ENCODE assay signal across 18 cellular contexts in the genomic region with DNA sequence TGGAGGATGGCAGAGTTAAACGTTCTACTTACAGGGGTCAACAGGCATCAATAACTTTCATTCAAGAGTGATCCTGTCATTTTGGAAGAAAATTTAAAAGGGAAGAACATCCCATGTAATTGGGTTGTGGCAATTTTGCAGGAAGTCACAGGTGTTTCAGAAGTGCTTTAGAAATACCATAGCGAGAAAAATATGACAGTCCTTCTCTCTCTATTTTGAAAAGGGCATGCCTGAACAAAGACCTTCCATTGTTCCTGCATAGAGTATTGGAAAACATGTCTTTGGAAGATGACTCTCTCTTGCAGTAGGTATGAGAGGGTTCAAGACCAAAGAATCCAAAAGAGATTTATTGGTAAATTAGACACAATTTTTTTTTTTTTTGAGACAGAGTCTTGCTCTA.
DNase-seq lines count a peak whose midpoint lies in the region; ATAC-seq and TF ChIP-seq lines count a peak whose summit lies in the region.
"Had no signal": no experiment of that assay in that cellular context is flagged by ENCODE, and none has a peak within 500 bp of the region (broad histone marks: within the 10 kb centered on the region; RNA-seq: fewer than 3 reads in every experiment).

No MANE protein-coding gene starts in this region.

- TF ChIP-seq CTCF in epithelial cell of esophagus (IDR thresholded peaks at IDR 0.05; ENCODE audit: insufficient read depth, low read depth, low read length, missing control alignments) = no peak

- no peak overlapping the region for H3K4me3 ChIP-seq in epithelial cell of esophagus (ENCODE audit: low read length)
- H3K4me3 ChIP-seq in SJCRH30 = no peak overlapping the region
- H3K4me3 ChIP-seq: BLaER1 treated with 17β-estradiol and CSF1 and Interleukin-3, amounts not matched to agents 10 nM and 100 nM; K562; PC-9 had no signal

- peaks cover 47% of the 10 kb centered on the region for H3K4me1 Mint-ChIP-seq in activated naive CD4-positive, alpha-beta T cell treated with anti-CD3 and anti-CD28 coated beads, Interleukin-2, amount 50 U/mL, for 24 hours
- H3K4me1 Mint-ChIP-seq in naive thymus-derived CD8-positive, alpha-beta T cell = peaks cover 17 to 41% (median 31%) of the 10 kb centered on the region in 4 donors

- no peaks in the 10 kb centered on the region for H3K9me3 Mint-ChIP-seq in activated naive CD4-positive, alpha-beta T cell treated with anti-CD3 and anti-CD28 coated beads, Interleukin-2, amount 50 U/mL, for 24 hours
- H3K9me3 Mint-ChIP-seq in naive thymus-derived CD8-positive, alpha-beta T cell = no peaks in the 10 kb centered on the region
- H3K9me3 Mint-ChIP-seq: CD8-positive, alpha-beta T cell had no signal

- no peak for DNase-seq in activated naive CD4-positive, alpha-beta T cell treated with anti-CD3 and anti-CD28 coated beads, Interleukin-2, amount 50 U/mL, for 16 hours
- DNase-seq in NCI-H2227 (lab: John Stamatoyannopoulos, UW; ENCODE audit: unreplicated experiment) = peak; percentile 41
- peak; percentile 45 for DNase-seq in epithelial cell of esophagus (ENCODE audit: low read depth)
- no peak for DNase-seq in naive thymus-derived CD8-positive, alpha-beta T cell
- DNase-seq in SJCRH30 = no peak
- DNase-seq: CD8-positive, alpha-beta T cell; NCI-H1436 treated with DMSO at 0.1 percent for 48 hours; NCI-H2029; NCI-H2171 treated with DMSO at 0.1 percent for 48 hours; NCI-H510A treated with DMSO at 0.1 percent for 48 hours; NCI-H774; PC-9; SIG-M5 had no signal

- peak overlapping the region; percentile 68 for H3K27ac Mint-ChIP-seq in activated naive CD4-positive, alpha-beta T cell treated with anti-CD3 and anti-CD28 coated beads, Interleukin-2, amount 50 U/mL, for 24 hours
- H3K27ac Mint-ChIP-seq in naive thymus-derived CD8-positive, alpha-beta T cell = peak overlapping the region in 1 of 10 donors; percentile 63
- H3K27ac Mint-ChIP-seq: CD8-positive, alpha-beta T cell had no signal

- no peaks in the 10 kb centered on the region for H3K27me3 ChIP-seq in SJCRH30
- H3K27me3 ChIP-seq: BLaER1 treated with 17β-estradiol and CSF1 and Interleukin-3, amounts not matched to agents 10 nM and 100 nM had no signal

- no peak overlapping the region for H3K27ac ChIP-seq in SJCRH30
- H3K27ac ChIP-seq: BLaER1 treated with 17β-estradiol and CSF1 and Interleukin-3, amounts not matched to agents 10 nM and 100 nM; PC-9; RWPE1 had no signal

- no peaks in the 10 kb centered on the region for H3K9me3 ChIP-seq in SJCRH30 (replicated peaks)
- H3K9me3 ChIP-seq: BLaER1 treated with 17β-estradiol and CSF1 and Interleukin-3, amounts not matched to agents 10 nM and 100 nM had no signal

- H3K36me3 ChIP-seq in SJCRH30 = no peaks in the 10 kb centered on the region
- H3K36me3 ChIP-seq: BLaER1 treated with 17β-estradiol and CSF1 and Interleukin-3, amounts not matched to agents 10 nM and 100 nM had no signal

- H3K27me3 Mint-ChIP-seq in activated naive CD4-positive, alpha-beta T cell treated with anti-CD3 and anti-CD28 coated beads, Interleukin-2, amount 50 U/mL, for 24 hours = no peaks in the 10 kb centered on the region
- H3K27me3 Mint-ChIP-seq in naive thymus-derived CD8-positive, alpha-beta T cell = no peaks in the 10 kb centered on the region

- H3K4me1 ChIP-seq in SJCRH30 = peaks cover 8% of the 10 kb centered on the region

- ATAC-seq in GM21360 (IDR thresholded peaks at IDR 0.05; ENCODE audit: unreplicated experiment) = no peak
- ATAC-seq in naive thymus-derived CD8-positive, alpha-beta T cell = no peak
- ATAC-seq: CD8-positive, alpha-beta T cell; K562 had no signal

- H3K36me3 Mint-ChIP-seq in activated naive CD4-positive, alpha-beta T cell treated with anti-CD3 and anti-CD28 coated beads, Interleukin-2, amount 50 U/mL, for 24 hours = peaks cover 4% of the 10 kb centered on the region
- peaks cover 0 to 4% (median 0%) of the 10 kb centered on the region in 3 donors for H3K36me3 Mint-ChIP-seq in naive thymus-derived CD8-positive, alpha-beta T cell

- POLR2A ChIA-PET in naive thymus-derived CD8-positive, alpha-beta T cell (lab: Charles Lee) = interaction anchor here (2.1 kb wide), 1 partner anchor 12 kb away, joined by 15 read pairs; no protein-coding TSS in a partner anchor

- H3K4me3 Mint-ChIP-seq in activated naive CD4-positive, alpha-beta T cell treated with anti-CD3 and anti-CD28 coated beads, Interleukin-2, amount 50 U/mL, for 24 hours = no peak overlapping the region
- no peak overlapping the region for H3K4me3 Mint-ChIP-seq in naive thymus-derived CD8-positive, alpha-beta T cell
- H3K4me3 Mint-ChIP-seq: CD8-positive, alpha-beta T cell had no signal

Comparison
In these comparisons a context has a peak if more than half of its experiments do, and no peak if none do; other contexts are left out.
1. DNase-seq: peak in NCI-H2227 (single experiment) and epithelial cell of esophagus (single experiment); none in activated naive CD4-positive, alpha-beta T cell treated with anti-CD3 and anti-CD28 coated beads, Interleukin-2, amount 50 U/mL, for 16 hours (single experiment), naive thymus-derived CD8-positive, alpha-beta T cell (0 of 10) and SJCRH30 (0 of 2).